39 cellular contexts compared by ENCODE assay signal in the genomic region with DNA sequence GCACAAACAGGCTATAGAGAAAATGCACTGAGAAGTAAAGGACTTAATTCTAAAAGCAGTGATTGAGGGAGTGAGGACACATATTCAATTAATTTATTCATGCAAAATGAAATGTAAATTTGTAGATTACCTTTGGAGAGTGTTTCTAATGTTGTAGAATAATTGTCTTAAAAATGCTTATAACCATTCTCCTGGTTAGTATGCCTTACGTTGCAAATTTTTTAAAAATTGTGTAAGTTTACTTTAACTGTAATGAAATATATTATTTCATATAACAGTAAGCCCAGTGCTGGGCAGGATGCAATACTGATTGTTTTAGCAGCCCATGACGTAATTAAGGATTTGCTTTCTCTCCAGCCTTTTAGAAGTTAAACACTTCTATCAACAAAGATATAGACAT. TPM values are rescaled to one million over a fixed set of nuclear protein-coding genes. Genes with fewer than 3 reads are reported as not detected.
"Had no signal": no experiment of that assay in that cellular context is flagged by ENCODE, and none has a peak within 500 bp of the region (broad histone marks: within the 10 kb centered on the region; RNA-seq: fewer than 3 reads in every experiment).

No MANE protein-coding gene starts in this region.

- H3K4me3 Mint-ChIP-seq: activated B cell treated with CpG ODN at 0.5 μM for 24 hours; activated CD4-positive, alpha-beta memory T cell treated with anti-CD3 and anti-CD28 coated beads for 36 hours; activated CD4-positive, alpha-beta T cell treated with anti-CD3 and anti-CD28 coated beads, Interleukin-2, amount 10 ng/mL, durations not matched to agents 24 days and 14 days; activated CD8-positive, alpha-beta T cell treated with anti-CD3 and anti-CD28 coated beads for 36 hours; activated naive CD4-positive, alpha-beta T cell treated with anti-CD3 and anti-CD28 coated beads, Interleukin-2, amount 10 ng/mL, durations not matched to agents 7 days and 5 days; activated naive CD4-positive, alpha-beta T cell treated with anti-CD3 and anti-CD28 coated beads, Interleukin-2, amount 50 U/mL, for 24 hours; activated naive CD8-positive, alpha-beta T cell; activated naive CD8-positive, alpha-beta T cell treated with anti-CD3 and anti-CD28 coated beads, Interleukin-2, amount 10 ng/mL, durations not matched to agents 7 days and 5 days; activated naive CD8-positive, alpha-beta T cell treated with anti-CD3 and anti-CD28 coated beads, Interleukin-2, amount 50 U/mL, for 24 hours; activated T-cell treated with anti-CD3 and anti-CD28 coated beads, Interleukin-2, amount 50 U/mL, for 24 hours; brain; central memory CD8-positive, alpha-beta T cell; T-helper 1 cell treated with Interleukin-12 subunit alpha and Interleukin-12 subunit beta and Interleukin-4 antibody, amounts not matched to agents 30 μg/mL and 1 μg/mL, for 36 hours; T-helper 2 cell treated with Interferon-gamma antibody and Interleukin-4, amounts not matched to agents 5 μg/mL and 100 μg/mL, for 36 hours had no signal

- H3K4me1 Mint-ChIP-seq: activated B cell treated with CpG ODN at 0.5 μM for 24 hours; activated CD4-positive, alpha-beta T cell treated with anti-CD3 and anti-CD28 coated beads, Interleukin-2, amount 10 ng/mL, durations not matched to agents 24 days and 14 days; activated naive CD4-positive, alpha-beta T cell treated with anti-CD3 and anti-CD28 coated beads, Interleukin-2, amount 10 ng/mL, durations not matched to agents 7 days and 5 days; activated naive CD4-positive, alpha-beta T cell treated with anti-CD3 and anti-CD28 coated beads, Interleukin-2, amount 50 U/mL, for 24 hours; activated naive CD8-positive, alpha-beta T cell treated with anti-CD3 and anti-CD28 coated beads, Interleukin-2, amount 10 ng/mL, durations not matched to agents 7 days and 5 days; activated naive CD8-positive, alpha-beta T cell treated with anti-CD3 and anti-CD28 coated beads, Interleukin-2, amount 50 U/mL, for 24 hours; brain; central memory CD8-positive, alpha-beta T cell had no signal

- H3K27me3 ChIP-seq: ascending aorta, cardiac muscle cell had no signal

- H3K4me3 ChIP-seq: ascending aorta, cardiac muscle cell had no signal

- H3K4me1 ChIP-seq: ascending aorta had no signal

- H3K36me3 Mint-ChIP-seq: activated CD4-positive, alpha-beta memory T cell treated with anti-CD3 and anti-CD28 coated beads for 36 hours; activated naive CD4-positive, alpha-beta T cell treated with anti-CD3 and anti-CD28 coated beads, Interleukin-2, amount 10 ng/mL, durations not matched to agents 7 days and 5 days; activated naive CD4-positive, alpha-beta T cell treated with anti-CD3 and anti-CD28 coated beads, Interleukin-2, amount 50 U/mL, for 24 hours; activated naive CD8-positive, alpha-beta T cell; activated naive CD8-positive, alpha-beta T cell treated with anti-CD3 and anti-CD28 coated beads, Interleukin-2, amount 10 ng/mL, durations not matched to agents 7 days and 5 days; brain had no signal

- H3K9me3 Mint-ChIP-seq: activated B cell treated with CpG ODN at 0.5 μM for 24 hours; activated CD4-positive, alpha-beta memory T cell treated with anti-CD3 and anti-CD28 coated beads for 36 hours; activated CD4-positive, alpha-beta T cell treated with anti-CD3 and anti-CD28 coated beads, Interleukin-2, amount 10 ng/mL, durations not matched to agents 24 days and 14 days; activated CD8-positive, alpha-beta T cell treated with anti-CD3 and anti-CD28 coated beads for 36 hours; activated naive CD4-positive, alpha-beta T cell treated with anti-CD3 and anti-CD28 coated beads, Interleukin-2, amount 10 ng/mL, durations not matched to agents 7 days and 5 days; activated naive CD4-positive, alpha-beta T cell treated with anti-CD3 and anti-CD28 coated beads, Interleukin-2, amount 50 U/mL, for 24 hours; activated naive CD8-positive, alpha-beta T cell treated with anti-CD3 and anti-CD28 coated beads, Interleukin-2, amount 10 ng/mL, durations not matched to agents 7 days and 5 days; activated T-cell treated with anti-CD3 and anti-CD28 coated beads, Interleukin-2, amount 50 U/mL, for 24 hours; activated T-helper 2 cell treated with anti-CD3 and anti-CD28 coated beads, Interferon-gamma antibody, Interleukin-2, Interleukin-4, amounts not matched to agents 10 μg/mL and 5 μg/mL and 100 μg/mL, durations not matched to agents 14 hours and 24 hours and 36 hours; brain; T-helper 1 cell treated with Interleukin-12 subunit alpha and Interleukin-12 subunit beta and Interleukin-4 antibody, amounts not matched to agents 30 μg/mL and 1 μg/mL, for 36 hours; T-helper 2 cell treated with Interferon-gamma antibody and Interleukin-4, amounts not matched to agents 5 μg/mL and 100 μg/mL, for 36 hours had no signal

- H3K27me3 Mint-ChIP-seq: activated B cell treated with CpG ODN at 0.5 μM for 24 hours; activated CD4-positive, alpha-beta T cell treated with anti-CD3 and anti-CD28 coated beads, Interleukin-2, amount 10 ng/mL, durations not matched to agents 24 days and 14 days; activated naive CD4-positive, alpha-beta T cell treated with anti-CD3 and anti-CD28 coated beads, Interleukin-2, amount 10 ng/mL, durations not matched to agents 7 days and 5 days; activated naive CD8-positive, alpha-beta T cell treated with anti-CD3 and anti-CD28 coated beads, Interleukin-2, amount 10 ng/mL, durations not matched to agents 7 days and 5 days; activated T-cell treated with anti-CD3 and anti-CD28 coated beads, Interleukin-2, amount 50 U/mL, for 24 hours; central memory CD8-positive, alpha-beta T cell had no signal

- FAIRE-seq: bronchial epithelial cell, TTC549 had no signal

- H3K9me3 ChIP-seq: ascending aorta had no signal

- H3K27ac Mint-ChIP-seq: activated B cell treated with CpG ODN at 0.5 μM for 24 hours; activated CD4-positive, alpha-beta memory T cell treated with anti-CD3 and anti-CD28 coated beads for 36 hours; activated CD4-positive, alpha-beta T cell treated with anti-CD3 and anti-CD28 coated beads, Interleukin-2, amount 10 ng/mL, durations not matched to agents 24 days and 14 days; activated CD8-positive, alpha-beta T cell treated with anti-CD3 and anti-CD28 coated beads for 36 hours; activated naive CD4-positive, alpha-beta T cell treated with anti-CD3 and anti-CD28 coated beads, Interleukin-2, amount 10 ng/mL, durations not matched to agents 7 days and 5 days; activated naive CD8-positive, alpha-beta T cell; activated naive CD8-positive, alpha-beta T cell treated with anti-CD3 and anti-CD28 coated beads, Interleukin-2, amount 10 ng/mL, durations not matched to agents 7 days and 5 days; activated naive CD8-positive, alpha-beta T cell treated with anti-CD3 and anti-CD28 coated beads, Interleukin-2, amount 50 U/mL, for 24 hours; activated T-cell treated with anti-CD3 and anti-CD28 coated beads, Interleukin-2, amount 50 U/mL, for 24 hours; activated T-helper 2 cell treated with anti-CD3 and anti-CD28 coated beads, Interferon-gamma antibody, Interleukin-2, Interleukin-4, amounts not matched to agents 10 μg/mL and 5 μg/mL and 100 μg/mL, durations not matched to agents 14 hours and 24 hours and 36 hours; brain; T-helper 1 cell treated with Interleukin-12 subunit alpha and Interleukin-12 subunit beta and Interleukin-4 antibody, amounts not matched to agents 30 μg/mL and 1 μg/mL, for 36 hours; T-helper 2 cell treated with Interferon-gamma antibody and Interleukin-4, amounts not matched to agents 5 μg/mL and 100 μg/mL, for 36 hours had no signal

- ATAC-seq: activated CD8-positive, alpha-beta T cell treated with anti-CD3 and anti-CD28 coated beads for 36 hours; activated naive CD8-positive, alpha-beta T cell treated with anti-CD3 and anti-CD28 coated beads, Interleukin-2, amount 50 U/mL, for 24 hours had no signal

- H3K36me3 ChIP-seq: ascending aorta, cardiac muscle cell had no signal

- DNase-seq: activated B cell treated with CpG ODN at 0.5 μM for 24 hours; activated CD4-positive, alpha-beta memory T cell treated with anti-CD3 and anti-CD28 coated beads for 36 hours; activated CD4-positive, alpha-beta T cell treated with anti-CD3 and anti-CD28 coated beads for 4 hours; activated CD4-positive, alpha-beta T cell treated with anti-CD3 and anti-CD28 coated beads, Interleukin-2, amount 10 ng/mL, durations not matched to agents 24 days and 14 days; activated CD4-positive, alpha-beta T cell treated with anti-CD3 and anti-CD28 coated beads, Interleukin-2, amount 50 U/mL, for 1 hour; activated CD4-positive, alpha-beta T cell treated with anti-CD3 and anti-CD28 coated beads, Interleukin-2, amount 50 U/mL, for 4 hours; activated CD4-positive, CD25-positive, alpha-beta regulatory T cell treated with anti-CD3 and anti-CD28 coated beads, Interleukin-2, amount 50 U/mL, for 72 hours; activated CD8-positive, alpha-beta memory T cell treated with anti-CD3 and anti-CD28 coated beads, Interleukin-2, amount 50 U/mL, for 4 hours; activated CD8-positive, alpha-beta T cell treated with anti-CD3 and anti-CD28 coated beads for 36 hours; activated effector memory CD4-positive, alpha-beta T cell treated with Interleukin-2 at 50 U/mL for 16 hours; activated gamma-delta T cell; activated naive CD4-positive, alpha-beta T cell treated with anti-CD3 and anti-CD28 coated beads, Interleukin-2, amount 10 ng/mL, durations not matched to agents 7 days and 5 days; activated naive CD4-positive, alpha-beta T cell treated with Interleukin-2 at 50 U/mL for 16 hours; activated naive CD8-positive, alpha-beta T cell treated with anti-CD3 and anti-CD28 coated beads, Interleukin-2, amount 10 ng/mL, durations not matched to agents 7 days and 5 days; activated naive CD8-positive, alpha-beta T cell treated with anti-CD3 and anti-CD28 coated beads, Interleukin-2, amount 50 U/mL, for 24 hours; activated T-cell treated with anti-CD3 and anti-CD28 coated beads, Interleukin-2, amount 50 U/mL, for 24 hours; activated T-cell treated with anti-CD3 and anti-CD28 coated beads, Interleukin-2, amount 50 U/mL, for 48 hours; amygdala; anterior cingulate cortex; caudate nucleus; cerebellar nuclear complex; T-helper 1 cell; T-helper 2 cell; T-helper 9 cell had no signal

- H3K27ac ChIP-seq: ascending aorta, cardiac muscle cell, VCaP had no signal

RNA-seq across cellular contexts. Expression of gene OR52E1, which starts 26.6 kb away (rescaled TPM):
- total RNA-seq: activated B cell treated with CpG ODN at 0.5 μM for 24 hours; activated CD4-positive, alpha-beta memory T cell treated with anti-CD3 and anti-CD28 coated beads for 36 hours; activated CD4-positive, alpha-beta T cell treated with anti-CD3 and anti-CD28 coated beads, Interleukin-2, amount 10 ng/mL, durations not matched to agents 24 days and 14 days; activated CD8-positive, alpha-beta memory T cell treated with anti-CD3 and anti-CD28 coated beads for 36 hours; activated CD8-positive, alpha-beta T cell treated with anti-CD3 and anti-CD28 coated beads for 36 hours; activated naive CD8-positive, alpha-beta T cell treated with anti-CD3 and anti-CD28 coated beads, Interleukin-2, amount 10 ng/mL, durations not matched to agents 7 days and 5 days; activated T-helper 2 cell treated with anti-CD3 and anti-CD28 coated beads, Interferon-gamma antibody, Interleukin-2, Interleukin-4, amounts not matched to agents 10 μg/mL and 5 μg/mL and 100 μg/mL, durations not matched to agents 14 hours and 24 hours and 36 hours; ascending aorta; bronchial epithelial cell; cardiac muscle cell; chondrocyte had no signal
- polyA plus RNA-seq: adipose tissue, cardiac muscle cell had no signal

RNA-seq across cellular contexts. Expression of gene OR52E2, which starts 36.6 kb away (rescaled TPM):
- total RNA-seq: activated B cell treated with CpG ODN at 0.5 μM for 24 hours; activated CD4-positive, alpha-beta memory T cell treated with anti-CD3 and anti-CD28 coated beads for 36 hours; activated CD4-positive, alpha-beta T cell treated with anti-CD3 and anti-CD28 coated beads, Interleukin-2, amount 10 ng/mL, durations not matched to agents 24 days and 14 days; activated CD8-positive, alpha-beta memory T cell treated with anti-CD3 and anti-CD28 coated beads for 36 hours; activated CD8-positive, alpha-beta T cell treated with anti-CD3 and anti-CD28 coated beads for 36 hours; activated naive CD8-positive, alpha-beta T cell treated with anti-CD3 and anti-CD28 coated beads, Interleukin-2, amount 10 ng/mL, durations not matched to agents 7 days and 5 days; activated T-helper 2 cell treated with anti-CD3 and anti-CD28 coated beads, Interferon-gamma antibody, Interleukin-2, Interleukin-4, amounts not matched to agents 10 μg/mL and 5 μg/mL and 100 μg/mL, durations not matched to agents 14 hours and 24 hours and 36 hours; ascending aorta; bronchial epithelial cell; cardiac muscle cell; chondrocyte had no signal
- polyA plus RNA-seq: adipose tissue, cardiac muscle cell had no signal

RNA-seq across cellular contexts. Expression of gene OR52A5, which starts 42.1 kb away (rescaled TPM):
- total RNA-seq: activated B cell treated with CpG ODN at 0.5 μM for 24 hours; activated CD4-positive, alpha-beta memory T cell treated with anti-CD3 and anti-CD28 coated beads for 36 hours; activated CD4-positive, alpha-beta T cell treated with anti-CD3 and anti-CD28 coated beads, Interleukin-2, amount 10 ng/mL, durations not matched to agents 24 days and 14 days; activated CD8-positive, alpha-beta memory T cell treated with anti-CD3 and anti-CD28 coated beads for 36 hours; activated CD8-positive, alpha-beta T cell treated with anti-CD3 and anti-CD28 coated beads for 36 hours; activated naive CD8-positive, alpha-beta T cell treated with anti-CD3 and anti-CD28 coated beads, Interleukin-2, amount 10 ng/mL, durations not matched to agents 7 days and 5 days; activated T-helper 2 cell treated with anti-CD3 and anti-CD28 coated beads, Interferon-gamma antibody, Interleukin-2, Interleukin-4, amounts not matched to agents 10 μg/mL and 5 μg/mL and 100 μg/mL, durations not matched to agents 14 hours and 24 hours and 36 hours; ascending aorta; bronchial epithelial cell; cardiac muscle cell; chondrocyte had no signal
- polyA plus RNA-seq: adipose tissue, cardiac muscle cell had no signal

RNA-seq across cellular contexts. Expression of gene OR52J3, which starts 49.7 kb away (rescaled TPM):
- total RNA-seq: activated B cell treated with CpG ODN at 0.5 μM for 24 hours; activated CD4-positive, alpha-beta memory T cell treated with anti-CD3 and anti-CD28 coated beads for 36 hours; activated CD4-positive, alpha-beta T cell treated with anti-CD3 and anti-CD28 coated beads, Interleukin-2, amount 10 ng/mL, durations not matched to agents 24 days and 14 days; activated CD8-positive, alpha-beta memory T cell treated with anti-CD3 and anti-CD28 coated beads for 36 hours; activated CD8-positive, alpha-beta T cell treated with anti-CD3 and anti-CD28 coated beads for 36 hours; activated naive CD8-positive, alpha-beta T cell treated with anti-CD3 and anti-CD28 coated beads, Interleukin-2, amount 10 ng/mL, durations not matched to agents 7 days and 5 days; activated T-helper 2 cell treated with anti-CD3 and anti-CD28 coated beads, Interferon-gamma antibody, Interleukin-2, Interleukin-4, amounts not matched to agents 10 μg/mL and 5 μg/mL and 100 μg/mL, durations not matched to agents 14 hours and 24 hours and 36 hours; ascending aorta; bronchial epithelial cell; cardiac muscle cell; chondrocyte had no signal
- polyA plus RNA-seq: adipose tissue, cardiac muscle cell had no signal

RNA-seq across cellular contexts. Expression of gene OR52A1, which starts 58.5 kb away (rescaled TPM):
- total RNA-seq: activated B cell treated with CpG ODN at 0.5 μM for 24 hours; activated CD4-positive, alpha-beta memory T cell treated with anti-CD3 and anti-CD28 coated beads for 36 hours; activated CD4-positive, alpha-beta T cell treated with anti-CD3 and anti-CD28 coated beads, Interleukin-2, amount 10 ng/mL, durations not matched to agents 24 days and 14 days; activated CD8-positive, alpha-beta memory T cell treated with anti-CD3 and anti-CD28 coated beads for 36 hours; activated CD8-positive, alpha-beta T cell treated with anti-CD3 and anti-CD28 coated beads for 36 hours; activated naive CD8-positive, alpha-beta T cell treated with anti-CD3 and anti-CD28 coated beads, Interleukin-2, amount 10 ng/mL, durations not matched to agents 7 days and 5 days; activated T-helper 2 cell treated with anti-CD3 and anti-CD28 coated beads, Interferon-gamma antibody, Interleukin-2, Interleukin-4, amounts not matched to agents 10 μg/mL and 5 μg/mL and 100 μg/mL, durations not matched to agents 14 hours and 24 hours and 36 hours; ascending aorta; bronchial epithelial cell; cardiac muscle cell; chondrocyte had no signal
- polyA plus RNA-seq: adipose tissue, cardiac muscle cell had no signal
